In the genomic region with DNA sequence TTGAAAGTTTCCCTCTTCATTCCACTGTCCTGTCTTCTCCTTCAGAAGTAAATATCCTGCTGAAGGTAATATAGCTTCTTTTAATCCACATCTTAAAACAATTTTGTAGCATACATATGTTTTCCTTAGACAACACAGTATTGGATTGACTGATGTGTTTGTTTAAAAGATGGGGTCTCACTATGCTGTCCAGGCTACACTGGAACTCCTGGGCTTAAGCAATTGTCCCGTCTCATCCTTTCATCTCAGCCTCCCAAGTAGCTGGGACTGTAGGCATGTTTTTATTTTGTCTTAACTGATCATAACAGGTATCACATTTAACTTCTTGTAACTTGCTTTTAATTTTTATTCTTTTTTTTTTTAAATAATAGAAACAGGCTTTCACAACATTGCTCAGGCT, we compare ENCODE assay signal across 8 cellular contexts.
"Had no signal": no experiment of that assay in that cellular context is flagged by ENCODE, and none has a peak within 500 bp of the region (broad histone marks: within the 10 kb centered on the region; RNA-seq: fewer than 3 reads in every experiment).

No MANE protein-coding gene starts in this region.

- H3K27ac ChIP-seq: HL-60, KMS-11 had no signal

- H3K27me3 Mint-ChIP-seq: IgD-negative memory B cell had no signal

- H3K4me2 ChIP-seq: KMS-11 had no signal

- H3K27ac Mint-ChIP-seq: IgD-negative memory B cell had no signal

- H3K4me3 Mint-ChIP-seq: IgD-negative memory B cell had no signal

- FAIRE-seq: HTR-8/SVneo had no signal

- DNase-seq: IMR-90, Karpas-422, KBM-7, KG1 had no signal

- H3K9ac ChIP-seq: KMS-11 had no signal
